ENCODE assay signal across 19 cellular contexts in genomic region chr16:72112906-72113615, GRCh38. TPM values are rescaled to one million over a fixed set of nuclear protein-coding genes. Genes with fewer than 3 reads are reported as not detected.
DNase-seq lines count a peak whose midpoint lies in the region; ATAC-seq, FAIRE-seq and TF ChIP-seq lines count a peak whose summit lies in the region.
"Had no signal": no experiment of that assay in that cellular context is flagged by ENCODE, and none has a peak within 500 bp of the region (broad histone marks: within the 10 kb centered on the region; RNA-seq: fewer than 3 reads in every experiment).

No MANE protein-coding gene starts in this region.

- POLR2A ChIA-PET in SK-N-SH (lab: Yijun Ruan, JAX), result interaction anchor here (0.5 kb wide), 1 partner anchor 17 kb away, joined by 4 read pairs; no protein-coding TSS in a partner anchor

- no peak overlapping the region for H2AFZ ChIP-seq in SK-N-SH (ENCODE audit: low read depth)

- no peak overlapping the region for H3K4me2 ChIP-seq in SK-N-SH

- no peaks in the 10 kb centered on the region for H4K20me1 ChIP-seq in SK-N-SH (ENCODE audit: insufficient read depth)

- no peak for TF ChIP-seq CTCF in SK-N-SH (IDR thresholded peaks at IDR 0.05)
- TF ChIP-seq CTCF in epithelial cell of esophagus (IDR thresholded peaks at IDR 0.05; ENCODE audit: insufficient read depth, low read depth, low read length, missing control alignments), result no peak
- TF ChIP-seq CTCF in spleen (IDR thresholded peaks at IDR 0.05 in 8 of 11, conservative IDR thresholded peaks at IDR 0.05 in 3 of 11), result no peak

- intact Hi-C loops in spleen (cut with DNase I; ENCODE audit: low total_unique reads), result no loop called here

- H3K4me1 ChIP-seq in SK-N-SH (ENCODE audit: control insufficient read depth in 1 of 2, insufficient read depth in 2 of 2, low read depth in 1 of 2, low read length in 1 of 2) (peaks cover 0 to 2% of the 10 kb centered on the region in 2 experiments; a peak in 2 of 4 replicates), spleen (no peaks in the 10 kb centered on the region)

- TF ChIP-seq POLR2A in spleen (IDR thresholded peaks at IDR 0.05), result no peak

- no peaks in the 10 kb centered on the region for H3K9me2 ChIP-seq in SK-N-SH

- H3K79me2 ChIP-seq in SK-N-SH (ENCODE audit: insufficient read depth), result no peaks in the 10 kb centered on the region

- H3K9me3 ChIP-seq in SK-N-SH, result no peaks in the 10 kb centered on the region
- H3K9me3 ChIP-seq in spleen, result peaks cover 0 to 4% (median 0%) of the 10 kb centered on the region in 8 donors

- no peak overlapping the region for H3K27ac ChIP-seq in SK-N-SH (ENCODE audit: low read depth in 2 of 2, low read length in 1 of 2)
- no peak overlapping the region for H3K27ac ChIP-seq in spleen
- H3K27ac ChIP-seq: 22Rv1 had no signal

- no peak overlapping the region for H3K9ac ChIP-seq in SK-N-SH

- WGBS in SK-N-SH (ENCODE audit: low lambda C conversion rate), result 97% methylated on average over 6 of the region's 7 CpGs
- WGBS in spleen, 5 donors, result 89 to 96% (median 93%) methylated on average over 7 of the region's 7 CpGs

- no peaks in the 10 kb centered on the region for H3F3A ChIP-seq in SK-N-SH (replicated peaks; ENCODE audit: insufficient read depth)

- FAIRE-seq in HTR-8/SVneo (lab: Jason Lieb, UNC), result peak; percentile 85
- FAIRE-seq: G401.6, GM12892, H1, RCC 7860 had no signal

- H3K27me3 ChIP-seq in SK-N-SH (ENCODE audit: insufficient read depth), result no peaks in the 10 kb centered on the region
- no peaks in the 10 kb centered on the region for H3K27me3 ChIP-seq in spleen (replicated peaks in 1 of 7)

- DNase-seq in SK-N-SH (no peak), HTR-8/SVneo (ENCODE audit: insufficient read length, low spot score) (no peak), epithelial cell of esophagus (ENCODE audit: low read depth) (peak; percentile 33), spleen (peak; percentile 63), anterior cingulate cortex (lab: John Stamatoyannopoulos, UW) (no peak)
- DNase-seq: DMS 273 treated with DMSO at 0.1 percent for 48 hours, KBM-7, MV-4-11, NCI-H1694 treated with DMSO at 0.1 percent for 48 hours had no signal

- peaks cover 14 to 49% of the 10 kb centered on the region in 2 experiments for H3K36me3 ChIP-seq in SK-N-SH (replicated peaks in 1 of 2; ENCODE audit: control insufficient read depth in 1 of 2, insufficient read depth in 2 of 2, low read length in 1 of 2)
- peaks cover 5 to 60% (median 54%) of the 10 kb centered on the region in 6 donors for H3K36me3 ChIP-seq in spleen

- CTCF ChIA-PET in SK-N-SH (lab: Yijun Ruan, JAX), result interaction anchor here (1.0 to 3.3 kb wide), 3 partner anchors 11 to 14 kb away, joined by 3 to 15 read pairs (median 9); no protein-coding TSS in a partner anchor

- TF ChIP-seq RAD21 in SK-N-SH (IDR thresholded peaks at IDR 0.05; ENCODE audit: low read length), result no peak

- no peak for TF ChIP-seq EP300 in SK-N-SH (IDR thresholded peaks at IDR 0.05; ENCODE audit: borderline replicate concordance in 1 of 2, low read depth in 1 of 2, low read length in 1 of 2)

- H3K4me3 ChIP-seq in SK-N-SH (ENCODE audit: low read depth in 2 of 2, low read length in 1 of 2) (no peak overlapping the region), epithelial cell of esophagus (ENCODE audit: low read length) (no peak overlapping the region), spleen (no peak overlapping the region)

- ATAC-seq in SK-N-SH treated with all-trans-retinoic acid at 6 μM for 48 hours, result peak; percentile 15; the same call in 2 of the 3 replicates
- ATAC-seq in GM18868 (IDR thresholded peaks at IDR 0.05; ENCODE audit: unreplicated experiment), result no peak
- ATAC-seq in HG03135 (IDR thresholded peaks at IDR 0.05; ENCODE audit: unreplicated experiment), result no peak

TF ChIP-seq in SK-N-SH treated with all-trans-retinoic acid at 6 μM for 48 hours, 23 proteins besides CTCF, POLR2A, EP300 and RAD21 (continues in another document):
- TF ChIP-seq ZC3H10 (CRISPR knock-in tag; IDR thresholded peaks at IDR 0.05) (no peak), ZNF565 (CRISPR knock-in tag; conservative IDR thresholded peaks at IDR 0.05; ENCODE audit: low read depth) (no peak), ZNF70 (CRISPR knock-in tag; IDR thresholded peaks at IDR 0.05) (no peak), RARB (CRISPR knock-in tag; IDR thresholded peaks at IDR 0.05) (no peak), CSRNP3 (CRISPR knock-in tag; IDR thresholded peaks at IDR 0.05) (no peak), ISL1 (CRISPR knock-in tag; IDR thresholded peaks at IDR 0.05) (no peak)

TF ChIP-seq in SK-N-SH, 30 proteins besides CTCF, POLR2A, EP300 and RAD21:
- no peak for TF ChIP-seq YY1 (IDR thresholded peaks at IDR 0.05; ENCODE audit: low read depth)
- no peak for TF ChIP-seq MXI1 (IDR thresholded peaks at IDR 0.05; ENCODE audit: low read depth, low read length)
- no peak for TF ChIP-seq RFX5 (IDR thresholded peaks at IDR 0.05; ENCODE audit: low read length)
- no peak for TF ChIP-seq NRF1 (IDR thresholded peaks at IDR 0.05; ENCODE audit: low read depth, low read length)
- no peak for TF ChIP-seq TAF1 (IDR thresholded peaks at IDR 0.05; ENCODE audit: borderline replicate concordance, low read depth, low read length)
- no peak for TF ChIP-seq RXRA (IDR thresholded peaks at IDR 0.05; ENCODE audit: borderline replicate concordance, low read depth)
- no peak for TF ChIP-seq FOXM1 (IDR thresholded peaks at IDR 0.05; ENCODE audit: low read depth)
- no peak for TF ChIP-seq RCOR1 (IDR thresholded peaks at IDR 0.05; ENCODE audit: low read length)
- TF ChIP-seq TCF12 (IDR thresholded peaks at IDR 0.05), result no peak
- TF ChIP-seq MAX (IDR thresholded peaks at IDR 0.05; ENCODE audit: low read depth), result no peak
- TF ChIP-seq JUND (IDR thresholded peaks at IDR 0.05), result no peak
- no peak for TF ChIP-seq USF2 (IDR thresholded peaks at IDR 0.05; ENCODE audit: borderline replicate concordance, low read depth, low read length)
- no peak for TF ChIP-seq ELF1 (IDR thresholded peaks at IDR 0.05)
- TF ChIP-seq IRF3 (IDR thresholded peaks at IDR 0.05; ENCODE audit: low read depth, low read length), result no peak
- TF ChIP-seq GATA2 (CRISPR knock-in tag; IDR thresholded peaks at IDR 0.05), result no peak
- no peak for TF ChIP-seq CHD2 (IDR thresholded peaks at IDR 0.05; ENCODE audit: low read length, partially characterized antibody)

RNA-seq across cellular contexts. Expression of gene DHX38, which starts 19.4 kb away (rescaled TPM):
- polyA plus RNA-seq in SK-N-SH (2012; rRNA removed), result 60.2 and 75.0 TPM in 2 replicates
- 42.4 and 45.6 TPM in 2 replicates for polyA plus RNA-seq in SK-N-SH (2012; cell fraction: cytosol; rRNA removed)
- 182 and 196 TPM in 2 replicates for polyA plus RNA-seq in SK-N-SH (2012; cell fraction: nucleus; rRNA removed)
- total RNA-seq in spleen, result 10 to 100 TPM; 60.3 to 89.3 (median 73.0) TPM
- 10 to 100 TPM; 28.5 to 64.6 (median 63.0) TPM for polyA plus RNA-seq in spleen

RNA-seq across cellular contexts. Expression of gene TXNL4B, which starts 19.6 kb away (rescaled TPM):
- polyA plus RNA-seq in SK-N-SH (2012; rRNA removed) (8.9 and 12.7 TPM in 2 replicates), spleen (1 to 10 TPM; 5.7 to 6.7 (median 6.2) TPM)
- polyA plus RNA-seq in SK-N-SH (2012; cell fraction: cytosol; rRNA removed), result 11.9 and 13.3 TPM in 2 replicates
- 7.1 and 11.7 TPM in 2 replicates for polyA plus RNA-seq in SK-N-SH (2012; cell fraction: nucleus; rRNA removed)
- total RNA-seq in spleen, result 10 to 100 TPM; 12.2 to 21.3 (median 16.0) TPM

RNA-seq across cellular contexts. Expression of gene HPR, which starts 50.0 kb away (rescaled TPM):
- polyA plus RNA-seq in SK-N-SH (2012; rRNA removed), result not detected in 2 replicates
- polyA plus RNA-seq in SK-N-SH (2012; cell fraction: cytosol; rRNA removed), result not detected in 2 replicates
- polyA plus RNA-seq in SK-N-SH (2012; cell fraction: nucleus; rRNA removed), result not detected in 2 replicates
- under 1 TPM in 1 of 7 donors, not detected in 6; 0.49 TPM for total RNA-seq in spleen
- under 1 TPM; 0.09 to 0.20 (median 0.19) TPM for polyA plus RNA-seq in spleen
- total RNA-seq: H1, NCI-H460 had no signal
- polyA plus RNA-seq: AG04450 had no signal

RNA-seq across cellular contexts. Expression of gene HP, which starts 58.8 kb away (rescaled TPM):
- polyA plus RNA-seq in SK-N-SH (2012; rRNA removed) (not detected in 2 replicates), spleen (10 to 100 TPM in 1 of 3 donors, 1 to 10 TPM in 2; 8.5 to 14.1 (median 8.7) TPM)
- polyA plus RNA-seq in SK-N-SH (2012; cell fraction: cytosol; rRNA removed), result not detected in 2 replicates
- not detected in 2 replicates for polyA plus RNA-seq in SK-N-SH (2012; cell fraction: nucleus; rRNA removed)
- total RNA-seq in spleen, result 10 to 100 TPM in 6 of 7 donors, 1 to 10 TPM in 1; 7.4 to 52.1 (median 18.2) TPM
- total RNA-seq: H1, NCI-H460 had no signal
- polyA plus RNA-seq: AG04450, H1 had no signal

RNA-seq across cellular contexts. Expression of gene PMFBP1, which starts 58.9 kb away (rescaled TPM):
- polyA plus RNA-seq in SK-N-SH (2012; rRNA removed) (0.16 and 0.21 TPM in 2 replicates), spleen (1 to 10 TPM in 1 of 3 donors, under 1 TPM in 2; 0.52 to 2.1 (median 0.96) TPM)
- 0.05 and 0.10 TPM in 2 replicates for polyA plus RNA-seq in SK-N-SH (2012; cell fraction: cytosol; rRNA removed)
- polyA plus RNA-seq in SK-N-SH (2012; cell fraction: nucleus; rRNA removed), result 0.68 and 0.79 TPM in 2 replicates
- 10 to 100 TPM in 1 of 7 donors, 1 to 10 TPM in 5, under 1 TPM in 1; 0.79 to 17.2 (median 1.2) TPM for total RNA-seq in spleen
- polyA plus RNA-seq: AG04450 had no signal

Comparison
In these comparisons a context has a peak if more than half of its experiments do, and no peak if none do; other contexts are left out.
1. DNase-seq: peak in epithelial cell of esophagus (single experiment) and spleen (single experiment); none in SK-N-SH (single experiment), HTR-8/SVneo (single experiment) and anterior cingulate cortex (0 of 58).